11 cellular contexts compared by ENCODE assay signal in the genomic region with DNA sequence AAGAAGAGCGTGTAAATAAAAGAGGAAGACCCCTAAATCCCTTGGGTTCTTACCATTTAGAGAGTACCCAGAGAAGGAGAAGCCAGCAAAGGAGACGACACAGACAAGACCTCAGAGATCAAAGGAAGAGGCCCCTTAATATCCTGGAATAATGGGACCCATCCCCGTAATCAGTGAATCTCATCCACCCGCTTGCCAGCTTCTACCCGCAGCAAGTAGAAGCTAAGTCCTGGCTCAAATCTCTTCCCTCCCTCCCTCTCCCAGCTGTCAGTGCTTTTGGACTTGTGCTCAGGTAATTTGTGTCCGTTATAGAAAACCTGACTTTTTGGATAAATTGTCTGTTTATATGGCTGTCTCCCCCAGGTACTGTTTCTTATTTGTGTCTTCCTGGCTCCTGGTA. TPM values are rescaled to one million over a fixed set of nuclear protein-coding genes. Genes with fewer than 3 reads are reported as not detected.
DNase-seq lines count a peak whose midpoint lies in the region; ATAC-seq and TF ChIP-seq lines count a peak whose summit lies in the region.
"Had no signal": no experiment of that assay in that cellular context is flagged by ENCODE, and none has a peak within 500 bp of the region (broad histone marks: within the 10 kb centered on the region; RNA-seq: fewer than 3 reads in every experiment).

No MANE protein-coding gene starts in this region.

- no peak for TF ChIP-seq CTCF in activated B cell treated with CpG ODN at 0.5 μM for 24 hours (IDR thresholded peaks at IDR 0.05)
- no peak for TF ChIP-seq CTCF in stomach (IDR thresholded peaks at IDR 0.05)

- H3K9ac ChIP-seq in iPS-20b (ENCODE audit: low read depth, low read length): peak overlapping the region; percentile 96; the same call in 1 of the 2 replicates

- H3K36me3 Mint-ChIP-seq in T-helper 2 cell treated with Interferon-gamma antibody and Interleukin-4, amounts not matched to agents 5 μg/mL and 100 μg/mL, for 36 hours (ENCODE audit: low read depth): peaks cover 41% of the 10 kb centered on the region
- peaks cover 18% of the 10 kb centered on the region for H3K36me3 Mint-ChIP-seq in activated B cell treated with CpG ODN at 0.5 μM for 24 hours (ENCODE audit: low read depth)

- H3K4me3 Mint-ChIP-seq in T-helper 2 cell treated with Interferon-gamma antibody and Interleukin-4, amounts not matched to agents 5 μg/mL and 100 μg/mL, for 36 hours: peak overlapping the region; percentile 99
- H3K4me3 Mint-ChIP-seq in activated B cell treated with CpG ODN at 0.5 μM for 24 hours: peak overlapping the region; percentile 91

- no peaks in the 10 kb centered on the region for H3K27me3 Mint-ChIP-seq in T-helper 2 cell treated with Interferon-gamma antibody and Interleukin-4, amounts not matched to agents 5 μg/mL and 100 μg/mL, for 36 hours (ENCODE audit: low read depth)
- H3K27me3 Mint-ChIP-seq in activated B cell treated with CpG ODN at 0.5 μM for 24 hours: no peaks in the 10 kb centered on the region

- H3K4me3 ChIP-seq in iPS-20b (ENCODE audit: low read length) (peak overlapping the region; percentile 85; the same call in 1 of the 2 replicates), stomach (peak overlapping the region in 1 of 4 donors; percentile 62)

- H3K27me3 ChIP-seq in iPS-20b (ENCODE audit: insufficient read depth, low read length): no peaks in the 10 kb centered on the region
- H3K27me3 ChIP-seq in stomach: no peaks in the 10 kb centered on the region

- no peak for ATAC-seq in activated B cell treated with CpG ODN at 0.5 μM for 24 hours (ENCODE audit: low read depth)
- ATAC-seq: sciatic nerve had no signal

- H3K27ac Mint-ChIP-seq in T-helper 2 cell treated with Interferon-gamma antibody and Interleukin-4, amounts not matched to agents 5 μg/mL and 100 μg/mL, for 36 hours: peak overlapping the region; percentile 100
- no peak overlapping the region for H3K27ac Mint-ChIP-seq in activated B cell treated with CpG ODN at 0.5 μM for 24 hours

- TF ChIP-seq EP300 in stomach (IDR thresholded peaks at IDR 0.05): no peak

- POLR2A ChIA-PET in activated B cell treated with CpG ODN at 0.5 μM for 24 hours (lab: Charles Lee): interaction anchor here (3.2 kb wide), 1 partner anchor 28 kb away, joined by 18 read pairs; no protein-coding TSS in a partner anchor

- H3K27ac ChIP-seq in iPS-20b (ENCODE audit: low read length): no peak overlapping the region
- H3K27ac ChIP-seq in stomach: peak overlapping the region; percentile 32 to 99 (median 98)

- H3K4me1 Mint-ChIP-seq in T-helper 2 cell treated with Interferon-gamma antibody and Interleukin-4, amounts not matched to agents 5 μg/mL and 100 μg/mL, for 36 hours (ENCODE audit: low read depth): peaks cover 68% of the 10 kb centered on the region
- peaks cover 61% of the 10 kb centered on the region for H3K4me1 Mint-ChIP-seq in activated B cell treated with CpG ODN at 0.5 μM for 24 hours

- intact Hi-C loops in activated B cell treated with CpG ODN at 0.5 μM for 24 hours (cut with micrococcal nuclease): loop anchor here (5.0 to 10.0 kb wide), 2 partner anchors 48 to 230 kb away; no protein-coding TSS in a partner anchor
- intact Hi-C loops in stomach (cut with DNase I; ENCODE audit: low total_unique reads): loop anchor here (10.0 kb wide), 1 partner anchor 48 kb away; no protein-coding TSS in a partner anchor

- H3K4me1 ChIP-seq in iPS-20b (ENCODE audit: insufficient read depth, low read length): peaks cover 13% of the 10 kb centered on the region; the same call in 1 of the 2 replicates
- peaks cover 79 to 86% (median 84%) of the 10 kb centered on the region in 4 donors for H3K4me1 ChIP-seq in stomach

- no peaks in the 10 kb centered on the region for H3K9me3 Mint-ChIP-seq in T-helper 2 cell treated with Interferon-gamma antibody and Interleukin-4, amounts not matched to agents 5 μg/mL and 100 μg/mL, for 36 hours
- H3K9me3 Mint-ChIP-seq in activated B cell treated with CpG ODN at 0.5 μM for 24 hours: no peaks in the 10 kb centered on the region

- peaks cover 10% of the 10 kb centered on the region; the same call in 1 of the 2 replicates for H3K36me3 ChIP-seq in iPS-20b (ENCODE audit: insufficient read depth, low read depth, low read length)
- peaks cover 0 to 2% (median 0%) of the 10 kb centered on the region in 4 donors for H3K36me3 ChIP-seq in stomach

- 79 to 91% (median 90%) methylated on average over 6 of the region's 6 CpGs for WGBS in stomach, 5 donors

- CTCF ChIA-PET in activated B cell treated with CpG ODN at 0.5 μM for 24 hours (lab: Charles Lee): no interaction called here

- no peak for TF ChIP-seq POLR2A in stomach (IDR thresholded peaks at IDR 0.05)

- H3K9me3 ChIP-seq in iPS-20b (ENCODE audit: insufficient read depth, low read depth, low read length) (no peaks in the 10 kb centered on the region), stomach (no peaks in the 10 kb centered on the region)

- no peak for DNase-seq in T-helper 2 cell treated with Interferon-gamma antibody and Interleukin-4, amounts not matched to agents 5 μg/mL and 100 μg/mL, for 36 hours (ENCODE audit: low spot score)
- DNase-seq in T-helper 2 cell: no peak
- no peak for DNase-seq in activated B cell treated with CpG ODN at 0.5 μM for 24 hours
- DNase-seq in stomach: no peak
- DNase-seq in NCI-H748 treated with DMSO at 0.1 percent for 48 hours (lab: John Stamatoyannopoulos, UW): no peak
- DNase-seq in COLO668 (lab: John Stamatoyannopoulos, UW; ENCODE audit: unreplicated experiment): no peak
- no peak for DNase-seq in HuH-7.5 (ENCODE audit: low spot score)
- DNase-seq: ACHN, NCI-H2227 treated with DMSO at 0.1 percent for 48 hours had no signal

RNA-seq across cellular contexts. Expression of gene LYRM1, which starts 1.9 kb away (rescaled TPM):
- total RNA-seq in activated B cell treated with CpG ODN at 0.5 μM for 24 hours (20.7 and 22.4 TPM in 2 replicates), stomach (10 to 100 TPM in 4 of 5 donors, 1 to 10 TPM in 1; 6.7 to 29.7 (median 21.0) TPM)
- polyA plus RNA-seq in stomach: 10 to 100 TPM; 37.4 to 58.5 (median 43.4) TPM

RNA-seq across cellular contexts. Expression of gene DCUN1D3, which starts 2.3 kb away (rescaled TPM):
- total RNA-seq in activated B cell treated with CpG ODN at 0.5 μM for 24 hours (4.1 and 4.7 TPM in 2 replicates), stomach (10 to 100 TPM in 4 of 5 donors, 1 to 10 TPM in 1; 3.8 to 25.7 (median 16.7) TPM)
- 1 to 10 TPM; 1.4 to 3.7 (median 2.1) TPM for polyA plus RNA-seq in stomach
